In genomic region chr12:68223067-68223747, GRCh38 we compare ENCODE assay signal across 9 cellular contexts. TPM values are rescaled to one million over a fixed set of nuclear protein-coding genes. Genes with fewer than 3 reads are reported as not detected.
DNase-seq lines count a peak whose midpoint lies in the region; ATAC-seq and TF ChIP-seq lines count a peak whose summit lies in the region.
"Had no signal": no experiment of that assay in that cellular context is flagged by ENCODE, and none has a peak within 500 bp of the region (broad histone marks: within the 10 kb centered on the region; RNA-seq: fewer than 3 reads in every experiment).

No MANE protein-coding gene starts in this region.

- peak overlapping the region; percentile 21 for H3K4me2 ChIP-seq in parathyroid adenoma (ENCODE audit: low read length)

- no peaks in the 10 kb centered on the region for H3K79me2 ChIP-seq in parathyroid adenoma

- no peaks in the 10 kb centered on the region for H3K36me3 ChIP-seq in MG63
- no peaks in the 10 kb centered on the region for H3K36me3 ChIP-seq in SJCRH30
- H3K36me3 ChIP-seq in gastroesophageal sphincter = no peaks in the 10 kb centered on the region
- H3K36me3 ChIP-seq in parathyroid adenoma (ENCODE audit: control insufficient read depth, insufficient read depth, low read length) = no peaks in the 10 kb centered on the region
- H3K36me3 ChIP-seq in transverse colon = no peaks in the 10 kb centered on the region

- H3K9ac ChIP-seq in parathyroid adenoma = no peak overlapping the region

- TF ChIP-seq CTCF in gastroesophageal sphincter (IDR thresholded peaks at IDR 0.05) (peak; percentile 58 to 88 (median 78)), parathyroid adenoma (IDR thresholded peaks at IDR 0.05) (peak; percentile 77), transverse colon (IDR thresholded peaks at IDR 0.05) (peak; percentile 75 to 84 (median 78))

- H2AFZ ChIP-seq in parathyroid adenoma = peak overlapping the region; percentile 47

- H3K27me3 ChIP-seq in MG63 = no peaks in the 10 kb centered on the region
- H3K27me3 ChIP-seq in SJCRH30 = no peaks in the 10 kb centered on the region
- no peaks in the 10 kb centered on the region for H3K27me3 ChIP-seq in gastroesophageal sphincter
- no peaks in the 10 kb centered on the region for H3K27me3 ChIP-seq in parathyroid adenoma (ENCODE audit: control insufficient read depth, insufficient read depth, low read length)
- H3K27me3 ChIP-seq in transverse colon = peaks cover 11% of the 10 kb centered on the region

- DNase-seq in ELF-1 (ENCODE audit: low read depth, low spot score) = peak; percentile 97
- DNase-seq in GOT3 (lab: John Stamatoyannopoulos, UW) = peak; percentile 72
- peak; percentile 75 for DNase-seq in MG63
- peak; percentile 87 to 96 for DNase-seq in SJCRH30
- DNase-seq in activated gamma-delta T cell treated with anti-CD3 and anti-CD28 coated beads, Interleukin-2, amount 50 U/mL, for 16 hours (ENCODE audit: low read depth) = peak; percentile 52
- DNase-seq in transverse colon = peak; percentile 82

- H3K4me3 ChIP-seq in MG63 (no peak overlapping the region), SJCRH30 (no peak overlapping the region), gastroesophageal sphincter (no peak overlapping the region), parathyroid adenoma (ENCODE audit: low read depth, low read length) (no peak overlapping the region), transverse colon (no peak overlapping the region)

- in situ Hi-C loops in transverse colon (cut with MboI; ENCODE audit: low pct_ligation_motif_present in 1 of 4, low pct_unique_long_range_greater_than_20kb in 1 of 4, low sequenced_read_pairs in 3 of 4) = loop anchor here in 3 of 4 donors (10.0 kb wide), 1 partner anchor 92 kb away; no protein-coding TSS in a partner anchor

- peak overlapping the region; percentile 35; the same call in 1 of the 2 replicates for H3K27ac ChIP-seq in SJCRH30
- no peak overlapping the region for H3K27ac ChIP-seq in gastroesophageal sphincter
- no peak overlapping the region for H3K27ac ChIP-seq in parathyroid adenoma
- H3K27ac ChIP-seq in transverse colon = no peak overlapping the region

- TF ChIP-seq EP300 in gastroesophageal sphincter (IDR thresholded peaks at IDR 0.05) = no peak
- no peak for TF ChIP-seq EP300 in transverse colon (IDR thresholded peaks at IDR 0.05; ENCODE audit: low read depth)

- H3K9me3 ChIP-seq in MG63 (no peaks in the 10 kb centered on the region), SJCRH30 (replicated peaks) (no peaks in the 10 kb centered on the region), gastroesophageal sphincter (no peaks in the 10 kb centered on the region), parathyroid adenoma (ENCODE audit: control insufficient read depth, low read length) (no peaks in the 10 kb centered on the region), transverse colon (no peaks in the 10 kb centered on the region)

- 0 to 3% methylated on average over 5 to 9 of the region's 12 CpGs for WGBS in gastroesophageal sphincter (ENCODE audit: low coverage in 1 of 2), 2 donors
- 1 to 2% methylated on average over 8 to 12 of the region's 12 CpGs for WGBS in transverse colon (ENCODE audit: low coverage in 1 of 2), 2 donors

- peak; percentile 95 for ATAC-seq in gastroesophageal sphincter

- intact Hi-C loops in transverse colon (cut with DNase I; ENCODE audit: low total_unique reads) = loop anchor here (5.0 kb wide), 1 partner anchor 89 kb away; no protein-coding TSS in a partner anchor

- H3K4me1 ChIP-seq in SJCRH30 (peaks cover 11% of the 10 kb centered on the region), gastroesophageal sphincter (peaks cover 0 to 18% (median 3%) of the 10 kb centered on the region in 3 donors), parathyroid adenoma (no peaks in the 10 kb centered on the region), transverse colon (peaks cover 0 to 7% (median 1%) of the 10 kb centered on the region in 4 donors)

- no peak for TF ChIP-seq POLR2A in gastroesophageal sphincter (IDR thresholded peaks at IDR 0.05)
- TF ChIP-seq POLR2A in transverse colon (IDR thresholded peaks at IDR 0.05) = no peak

RNA-seq across cellular contexts. Expression of gene IL26, which starts 2.4 kb away (rescaled TPM):
- total RNA-seq in MG63 (2014; rRNA removed; shearing (Covaris generic); ENCODE audit: low replicate concordance) = 0.64 and 1.6 TPM in 2 replicates
- not detected in 2 replicates for total RNA-seq in SJCRH30 (2014; rRNA removed; shearing (Covaris generic))
- total RNA-seq in gastroesophageal sphincter (not detected), transverse colon (not detected)
- total RNA-seq: subcutaneous adipose tissue had no signal

RNA-seq across cellular contexts. Expression of gene IL22, which starts 30.2 kb away (rescaled TPM):
- not detected in 2 replicates for total RNA-seq in MG63 (2014; rRNA removed; shearing (Covaris generic); ENCODE audit: low replicate concordance)
- not detected in 2 replicates for total RNA-seq in SJCRH30 (2014; rRNA removed; shearing (Covaris generic))
- total RNA-seq in gastroesophageal sphincter (not detected), transverse colon (not detected)
- total RNA-seq: subcutaneous adipose tissue had no signal
